1 cellular context compared by ENCODE assay signal in genomic region chr5:80204808-80205614, GRCh38.
TF ChIP-seq lines count a peak whose summit lies in the region.

No MANE protein-coding gene starts in this region.

TF ChIP-seq in K562, 482 proteins besides CTCF, POLR2A, EP300 and RAD21 (continued from another document):
- TF ChIP-seq THAP7 (CRISPR knock-in tag; IDR thresholded peaks at IDR 0.05) (no peak), ZNF354B (CRISPR knock-in tag; IDR thresholded peaks at IDR 0.05) (no peak), E2F6 (IDR thresholded peaks at IDR 0.05; ENCODE audit: borderline replicate concordance in 1 of 2, extremely low read depth in 1 of 2, insufficient read depth in 1 of 2, insufficient read length in 1 of 2, low read depth in 1 of 2, low read length in 1 of 2, poor library complexity in 1 of 2, severe bottlenecking in 1 of 2) (no peak), ZNF395 (CRISPR knock-in tag; IDR thresholded peaks at IDR 0.05) (peak; percentile 93), RFX5 (IDR thresholded peaks at IDR 0.05; ENCODE audit: low read depth, low read length) (no peak), ZNF780A (CRISPR knock-in tag; IDR thresholded peaks at IDR 0.05) (no peak), RBBP5 (IDR thresholded peaks at IDR 0.05; ENCODE audit: borderline replicate concordance, insufficient read depth, low read length, poor library complexity, severe bottlenecking) (no peak), RUNX1 (IDR thresholded peaks at IDR 0.05; ENCODE audit: low read depth) (0 out of 2 replicates have a peak, but pooled peaks have one; percentile 58), STAG1 (CRISPR knock-in tag; IDR thresholded peaks at IDR 0.05; ENCODE audit: borderline replicate concordance) (no peak), ARHGAP35 (IDR thresholded peaks at IDR 0.05; ENCODE audit: partially characterized antibody) (no peak), ZKSCAN3 (CRISPR knock-in tag; IDR thresholded peaks at IDR 0.05) (no peak), CBX5 (IDR thresholded peaks at IDR 0.05; ENCODE audit: borderline replicate concordance, low read depth) (no peak), GTF2B (IDR thresholded peaks at IDR 0.05; ENCODE audit: extremely low read depth, insufficient read length) (no peak), ZNF551 (CRISPR knock-in tag; IDR thresholded peaks at IDR 0.05) (no peak), MBD1 (CRISPR knock-in tag; IDR thresholded peaks at IDR 0.05) (no peak), ZNF79 (CRISPR knock-in tag; IDR thresholded peaks at IDR 0.05; ENCODE audit: low read depth) (no peak), SRSF9 (IDR thresholded peaks at IDR 0.05; ENCODE audit: borderline replicate concordance, low read depth, low read length) (no peak), TAF7 (tag; IDR thresholded peaks at IDR 0.05) (no peak), ZNF347 (CRISPR knock-in tag; IDR thresholded peaks at IDR 0.05; ENCODE audit: low read depth) (no peak), MCM3 (IDR thresholded peaks at IDR 0.05) (no peak), ZNF586 (CRISPR knock-in tag; conservative IDR thresholded peaks at IDR 0.05) (no peak), CREM (IDR thresholded peaks at IDR 0.05; ENCODE audit: low read depth) (peak; percentile 84), TFE3 (CRISPR knock-in tag; IDR thresholded peaks at IDR 0.05) (no peak), MXD1 (CRISPR knock-in tag; IDR thresholded peaks at IDR 0.05; ENCODE audit: borderline replicate concordance, poor library complexity, severe bottlenecking) (no peak), XRCC4 (IDR thresholded peaks at IDR 0.05; ENCODE audit: extremely low read depth, insufficient read depth, insufficient read length) (no peak), ZHX1 (conservative IDR thresholded peaks at IDR 0.05; ENCODE audit: low read length) (no peak), FOXJ3 (CRISPR knock-in tag; IDR thresholded peaks at IDR 0.05) (no peak), ZNF583 (CRISPR knock-in tag; IDR thresholded peaks at IDR 0.05) (0 out of 2 replicates have a peak, but pooled peaks have one; percentile 52), SRSF1 (IDR thresholded peaks at IDR 0.05; ENCODE audit: low read depth, low read length) (no peak), NR2F6 (CRISPR knock-in tag; IDR thresholded peaks at IDR 0.05) (no peak), GABPB1 (CRISPR knock-in tag; IDR thresholded peaks at IDR 0.05) (no peak), ZBTB49 (CRISPR knock-in tag; IDR thresholded peaks at IDR 0.05; ENCODE audit: borderline replicate concordance) (no peak), NFIX (CRISPR knock-in tag; IDR thresholded peaks at IDR 0.05; ENCODE audit: low read depth) (no peak), KAT7 (CRISPR knock-in tag; IDR thresholded peaks at IDR 0.05; ENCODE audit: borderline replicate concordance) (no peak), CGGBP1 (CRISPR knock-in tag; IDR thresholded peaks at IDR 0.05) (no peak)
